ENCODE assay signal across 23 cellular contexts in genomic region chr11:68321293-68322030, GRCh38. TPM values are rescaled to one million over a fixed set of nuclear protein-coding genes. Genes with fewer than 3 reads are reported as not detected.
DNase-seq lines count a peak whose midpoint lies in the region; ATAC-seq, FAIRE-seq and TF ChIP-seq lines count a peak whose summit lies in the region.
"Had no signal": no experiment of that assay in that cellular context is flagged by ENCODE, and none has a peak within 500 bp of the region (broad histone marks: within the 10 kb centered on the region; RNA-seq: fewer than 3 reads in every experiment).

No MANE protein-coding gene starts in this region.

- intact Hi-C loops in HCT116 (cut with micrococcal nuclease): no loop called here
- intact Hi-C loops in GM12878 (cut with micrococcal nuclease; ENCODE audit: unreplicated experiment): no loop called here
- intact Hi-C loops in heart right ventricle (cut with DNase I): no loop called here
- intact Hi-C loops in Calu3 (cut with micrococcal nuclease; ENCODE audit: unreplicated experiment): no loop called here

- H3K9me3 ChIP-seq in HCT116 (ENCODE audit: control insufficient read depth in 1 of 2, insufficient read depth in 1 of 2, low read depth in 1 of 2, low read length in 2 of 2) (no peaks in the 10 kb centered on the region), GM12878 (replicated peaks; ENCODE audit: control insufficient read depth, insufficient read depth, low read length) (no peaks in the 10 kb centered on the region), heart right ventricle (no peaks in the 10 kb centered on the region)

- BruUV-seq in HCT116 (replicated peaks; lab: Mats Ljungman, UMichigan): no TSS peak
- TSS peak; percentile 27 for BruUV-seq in GM12878 (replicated peaks; lab: Mats Ljungman, UMichigan)
- no TSS peak for BruUV-seq in Calu3 (replicated peaks; lab: Mats Ljungman, UMichigan)

- H3K36me3 ChIP-seq in HCT116 (ENCODE audit: control insufficient read depth in 1 of 2, insufficient read depth in 2 of 2, low read length in 2 of 2) (no peaks in the 10 kb centered on the region), GM12878 (ENCODE audit: control insufficient read depth in 2 of 2, insufficient read depth in 2 of 2, low read length in 1 of 2) (no peaks in the 10 kb centered on the region), heart right ventricle (no peaks in the 10 kb centered on the region)
- H3K36me3 ChIP-seq: WERI-Rb-1 had no signal

- no peak overlapping the region for H3K4me3 Mint-ChIP-seq in Calu3 (ENCODE audit: low read depth, unreplicated experiment)
- H3K4me3 Mint-ChIP-seq in T-helper 2 cell treated with Interferon-gamma antibody and Interleukin-4, amounts not matched to agents 5 μg/mL and 100 μg/mL, for 36 hours: no peak overlapping the region
- H3K4me3 Mint-ChIP-seq: activated naive CD4-positive, alpha-beta T cell treated with anti-CD3 and anti-CD28 coated beads for 36 hours; HFFc6; immature natural killer cell; nephron; stimulated activated memory B cell treated with anti-CD40 and anti-IgM and Interleukin-4, amounts not matched to agents 10 μg/mL and 1 μg/mL and 100 μg/mL, for 72 hours had no signal

- no peaks in the 10 kb centered on the region for H4K20me1 ChIP-seq in HCT116 (ENCODE audit: insufficient read depth)
- H4K20me1 ChIP-seq in GM12878 (ENCODE audit: control insufficient read depth, insufficient read depth): no peaks in the 10 kb centered on the region; the same call in 1 of the 2 replicates

- RAD21 ChIA-PET in HCT116 (lab: Charles Lee; ENCODE audit: low non-redundant PET in 1 of 2, low total read pairs in 2 of 2, uncharacterized antibody in 2 of 2, unreplicated experiment in 2 of 2) (no interaction called here), GM12878 (lab: Charles Lee; ENCODE audit: unreplicated experiment) (no interaction called here)

- H3K9me2 ChIP-seq in HCT116 (ENCODE audit: insufficient read depth): no peaks in the 10 kb centered on the region

- H3K27me3 ChIP-seq in HCT116 (ENCODE audit: insufficient read depth, low read length) (no peaks in the 10 kb centered on the region), GM12878 (replicated peaks in 1 of 2; ENCODE audit: control insufficient read depth in 2 of 2, insufficient read depth in 2 of 2, low read length in 1 of 2) (no peaks in the 10 kb centered on the region), heart right ventricle (no peaks in the 10 kb centered on the region)

- no peak overlapping the region for H3K27ac ChIP-seq in HCT116 (ENCODE audit: low read depth, low read length)
- H3K27ac ChIP-seq in GM12878 (ENCODE audit: control insufficient read depth, insufficient read depth): no peak overlapping the region
- H3K27ac ChIP-seq in heart right ventricle: peak overlapping the region in 8 of 10 donors; percentile 22 to 73 (median 44)
- H3K27ac ChIP-seq: WERI-Rb-1 had no signal

- FAIRE-seq in GM12878 (lab: Jason Lieb, UNC): no peak

- H3K4me2 ChIP-seq in HCT116 (ENCODE audit: low read length) (no peak overlapping the region), GM12878 (ENCODE audit: control insufficient read depth, insufficient read depth) (no peak overlapping the region)

- no peak for DNase-seq in HCT116 (ENCODE audit: low read depth, low spot score)
- DNase-seq in GM12878 (ENCODE audit: low read depth, low spot score): no peak
- DNase-seq in heart right ventricle: no peak
- peak; percentile 33 for DNase-seq in renal cortical epithelial cell (ENCODE audit: low read depth)
- DNase-seq in NCI-H526 treated with DMSO at 0.1 percent for 48 hours (lab: John Stamatoyannopoulos, UW): no peak
- no peak for DNase-seq in Calu3
- DNase-seq in central memory CD4-positive, alpha-beta T cell: no peak
- no peak for DNase-seq in T-helper 2 cell treated with Interferon-gamma antibody and Interleukin-4, amounts not matched to agents 5 μg/mL and 100 μg/mL, for 36 hours (ENCODE audit: low spot score)
- DNase-seq: ACHN; activated CD4-positive, alpha-beta T cell treated with anti-CD3 and anti-CD28 coated beads, Interleukin-2, amount 50 U/mL, for 48 hours; activated naive CD4-positive, alpha-beta T cell treated with anti-CD3 and anti-CD28 coated beads for 36 hours; activated T-cell treated with anti-CD3 and anti-CD28 coated beads for 4 hours; cortex of kidney; glutamatergic neuron; HFFc6; immature natural killer cell; MM.1S; NCI-H187; SHP77; trophoblast cell; WERI-Rb-1 had no signal

- SMC1A ChIA-PET in GM12878 (lab: Charles Lee; ENCODE audit: uncharacterized antibody, unreplicated experiment): interaction anchor here (1.0 kb wide), 1 partner anchor 11 kb away, joined by 3 read pairs; no protein-coding TSS in a partner anchor

- peaks cover 29 to 31% of the 10 kb centered on the region in 2 experiments for H3K4me1 ChIP-seq in HCT116 (ENCODE audit: control insufficient read depth in 1 of 2, insufficient read depth in 2 of 2, low read length in 2 of 2)
- H3K4me1 ChIP-seq in GM12878 (ENCODE audit: control insufficient read depth, insufficient read depth, low read length): no peaks in the 10 kb centered on the region
- H3K4me1 ChIP-seq in heart right ventricle: peaks cover 26 to 81% (median 47%) of the 10 kb centered on the region in 9 donors

- H3K9me3 Mint-ChIP-seq in Calu3 (ENCODE audit: low read depth, unreplicated experiment): no peaks in the 10 kb centered on the region
- no peaks in the 10 kb centered on the region for H3K9me3 Mint-ChIP-seq in T-helper 2 cell treated with Interferon-gamma antibody and Interleukin-4, amounts not matched to agents 5 μg/mL and 100 μg/mL, for 36 hours
- H3K9me3 Mint-ChIP-seq: activated naive CD4-positive, alpha-beta T cell treated with anti-CD3 and anti-CD28 coated beads for 36 hours; HFFc6; immature natural killer cell; nephron; stimulated activated memory B cell treated with anti-CD40 and anti-IgM and Interleukin-4, amounts not matched to agents 10 μg/mL and 1 μg/mL and 100 μg/mL, for 72 hours had no signal

- H3K79me2 ChIP-seq in HCT116 (ENCODE audit: insufficient read depth, low read length) (peaks cover 92% of the 10 kb centered on the region), GM12878 (ENCODE audit: control insufficient read depth, insufficient read depth, low read length) (peaks cover 14% of the 10 kb centered on the region)

- CTCF ChIA-PET in HCT116 (lab: Charles Lee): no interaction called here
- CTCF ChIA-PET in GM12878 (lab: Yijun Ruan, JAX): interaction anchor here (0.9 kb wide), 1 partner anchor 69 kb away, joined by 3 read pairs; no protein-coding TSS in a partner anchor
- CTCF ChIA-PET in Calu3 (lab: Charles Lee): no interaction called here

- H3K9ac ChIP-seq in HCT116 (ENCODE audit: low read length): no peak overlapping the region
- no peak overlapping the region for H3K9ac ChIP-seq in GM12878 (ENCODE audit: control insufficient read depth, insufficient read depth, low read length)

- ATAC-seq in HCT116 (no peak), GM12878 (no peak), heart right ventricle (peak in 7 of 8 donors; percentile 16 to 79 (median 65))
- ATAC-seq: stimulated activated memory B cell treated with anti-CD40 and anti-IgM and Interleukin-4, amounts not matched to agents 10 μg/mL and 1 μg/mL and 100 μg/mL, for 72 hours had no signal

- H3K27ac Mint-ChIP-seq in Calu3 (ENCODE audit: unreplicated experiment): no peak overlapping the region
- no peak overlapping the region for H3K27ac Mint-ChIP-seq in T-helper 2 cell treated with Interferon-gamma antibody and Interleukin-4, amounts not matched to agents 5 μg/mL and 100 μg/mL, for 36 hours
- H3K27ac Mint-ChIP-seq: activated naive CD4-positive, alpha-beta T cell treated with anti-CD3 and anti-CD28 coated beads for 36 hours; HFFc6; immature natural killer cell; stimulated activated memory B cell treated with anti-CD40 and anti-IgM and Interleukin-4, amounts not matched to agents 10 μg/mL and 1 μg/mL and 100 μg/mL, for 72 hours had no signal

- TF ChIP-seq POLR2A in HCT116 (IDR thresholded peaks at IDR 0.05; ENCODE audit: borderline replicate concordance, extremely low read depth, insufficient read depth, insufficient read length) (no peak), GM12878 (IDR thresholded peaks at IDR 0.05; ENCODE audit: low read depth, low read length) (no peak)

- TF ChIP-seq EP300 in GM12878 (IDR thresholded peaks at IDR 0.05; ENCODE audit: borderline replicate concordance in 1 of 2, control insufficient read depth in 1 of 2, low read depth in 2 of 2, low read length in 2 of 2): no peak

- POLR2A ChIA-PET in HCT116 (lab: Charles Lee): no interaction called here
- POLR2A ChIA-PET in GM12878 (lab: Charles Lee): interaction anchor here (0.5 kb wide), 1 partner anchor 11 kb away, joined by 4 read pairs; no protein-coding TSS in a partner anchor

- H2AFZ ChIP-seq in HCT116 (ENCODE audit: low read depth, low read length, poor library complexity, severe bottlenecking) (no peak overlapping the region), GM12878 (ENCODE audit: control insufficient read depth, low read depth, low read length) (no peak overlapping the region)

- 48% methylated on average over 16 of the region's 16 CpGs for WGBS in GM12878 (ENCODE audit: insufficient coverage, insufficient replicate concordance, low lambda C conversion rate, missing lambda C conversion rate)
- 66 to 74% methylated on average over 16 of the region's 16 CpGs for WGBS in heart right ventricle, 2 donors

- no peaks in the 10 kb centered on the region for H3K27me3 Mint-ChIP-seq in Calu3 (ENCODE audit: unreplicated experiment)
- H3K27me3 Mint-ChIP-seq in T-helper 2 cell treated with Interferon-gamma antibody and Interleukin-4, amounts not matched to agents 5 μg/mL and 100 μg/mL, for 36 hours (ENCODE audit: low read depth): peaks cover 2% of the 10 kb centered on the region

- H3K4me3 ChIP-seq in HCT116 (replicated peaks in 1 of 2; ENCODE audit: low read depth in 1 of 2, low read length in 2 of 2): no peak overlapping the region
- no peak overlapping the region for H3K4me3 ChIP-seq in GM12878
- no peak overlapping the region for H3K4me3 ChIP-seq in heart right ventricle

- H3K4me1 Mint-ChIP-seq in Calu3 (ENCODE audit: low read depth, unreplicated experiment): peaks cover 31% of the 10 kb centered on the region
- no peaks in the 10 kb centered on the region for H3K4me1 Mint-ChIP-seq in T-helper 2 cell treated with Interferon-gamma antibody and Interleukin-4, amounts not matched to agents 5 μg/mL and 100 μg/mL, for 36 hours (ENCODE audit: low read depth)
- H3K4me1 Mint-ChIP-seq: immature natural killer cell; stimulated activated memory B cell treated with anti-CD40 and anti-IgM and Interleukin-4, amounts not matched to agents 10 μg/mL and 1 μg/mL and 100 μg/mL, for 72 hours had no signal

- TF ChIP-seq CTCF in HCT116 (IDR thresholded peaks at IDR 0.05 in 2 of 3, conservative IDR thresholded peaks at IDR 0.05 in 1 of 3; ENCODE audit: borderline replicate concordance in 1 of 3, insufficient read depth in 1 of 3, low read depth in 2 of 3, low read length in 2 of 3): no peak
- no peak for TF ChIP-seq CTCF in GM12878 (IDR thresholded peaks at IDR 0.05 in 2 of 3, conservative IDR thresholded peaks at IDR 0.05 in 1 of 3; ENCODE audit: control insufficient read depth in 2 of 3, extremely low read depth in 1 of 3, insufficient read depth in 1 of 3, low read depth in 3 of 3, low read length in 3 of 3)
- no peak for TF ChIP-seq CTCF in heart right ventricle (IDR thresholded peaks at IDR 0.05)
- TF ChIP-seq CTCF in Calu3 (IDR thresholded peaks at IDR 0.05; ENCODE audit: unreplicated experiment): no peak

- TF ChIP-seq RAD21 in HCT116 (IDR thresholded peaks at IDR 0.05; ENCODE audit: low read depth) (no peak), GM12878 (IDR thresholded peaks at IDR 0.05; ENCODE audit: insufficient read depth, low read depth, low read length) (no peak)

- in situ Hi-C loops in GM12878 (cut with MboI): no loop called here

- H3K36me3 Mint-ChIP-seq in Calu3 (ENCODE audit: insufficient read depth, unreplicated experiment): peaks cover 8% of the 10 kb centered on the region
- H3K36me3 Mint-ChIP-seq in T-helper 2 cell treated with Interferon-gamma antibody and Interleukin-4, amounts not matched to agents 5 μg/mL and 100 μg/mL, for 36 hours (ENCODE audit: low read depth): no peaks in the 10 kb centered on the region
- H3K36me3 Mint-ChIP-seq: immature natural killer cell; stimulated activated memory B cell treated with anti-CD40 and anti-IgM and Interleukin-4, amounts not matched to agents 10 μg/mL and 1 μg/mL and 100 μg/mL, for 72 hours had no signal

RNA-seq across cellular contexts. Expression of gene LRP5, which starts 9.1 kb away (rescaled TPM):
- 55.2 TPM for total RNA-seq in HCT116 (2021; ENCODE audit: unreplicated experiment)
- polyA plus RNA-seq in HCT116 (2012): 58.9 and 66.2 TPM in 2 replicates
- total RNA-seq in GM12878 (2013; cell fraction: nucleolus; rRNA removed): 56.4 and 81.7 TPM in 2 replicates
- total RNA-seq in GM12878 (2014; rRNA removed): 13.1 and 15.7 TPM in 2 replicates
- 6.4 and 7.9 TPM in 2 replicates for total RNA-seq in GM12878 (2014; rRNA removed; fragmentation: Illumina TruSeq; extraction: Trizol)
- 31.9 and 34.0 TPM in 2 replicates for total RNA-seq in GM12878 (2021)
- 1.8 TPM for polyA plus RNA-seq in GM12878 (2011; ENCODE audit: low read depth)
- 1.4 and 4.7 TPM in 2 replicates for polyA plus RNA-seq in GM12878 (2011; rRNA removed)
- polyA plus RNA-seq in GM12878 (2011; cell fraction: cytosol; rRNA removed): 7.2 and 8.4 TPM in 2 replicates
- polyA plus RNA-seq in GM12878 (2011; cell fraction: nucleus; rRNA removed): 15.6 and 23.2 TPM in 2 replicates
- 7.5 and 10.0 TPM in 2 replicates for polyA plus RNA-seq in GM12878 (2012)
- polyA plus RNA-seq in GM12878 (2014; fragmentation: Illumina TruSeq; extraction: Trizol): 0.70 and 4.8 TPM in 2 replicates
- polyA plus RNA-seq in GM12878 (2014; fragmentation: Nextera tagmentation; extraction: Ambion mirVana): under 1 TPM; 0.37 to 0.97 TPM
- 12.2 and 13.2 TPM in 2 replicates for polyA plus RNA-seq in GM12878 (2014; rRNA removed)
- polyA plus RNA-seq in GM12878 (2016; fragmentation: Nextera tagmentation; extraction: Ambion mirVana): 10 to 100 TPM in 1 of 2 experiments, 1 to 10 TPM in 1; 5.3 to 11.5 TPM
- polyA minus RNA-seq in GM12878 (2011; rRNA and poly(A)+ RNA removed): 12.6 and 23.1 TPM in 2 replicates
- polyA minus RNA-seq in GM12878 (2011; cell fraction: cytosol; rRNA and poly(A)+ RNA removed): 8.2 and 13.0 TPM in 2 replicates
- polyA minus RNA-seq in GM12878 (2011; cell fraction: nucleus; rRNA and poly(A)+ RNA removed): 12.1 and 20.7 TPM in 2 replicates
- 10 to 100 TPM; 33.9 to 73.3 (median 46.3) TPM for total RNA-seq in heart right ventricle
- 10 to 100 TPM; 23.2 to 71.6 TPM for polyA plus RNA-seq in heart right ventricle
- 16.8 and 58.6 TPM in 2 replicates for total RNA-seq in renal cortical epithelial cell
- 64.8 and 82.0 TPM in 2 replicates for total RNA-seq in Calu3 (2022)

RNA-seq across cellular contexts. Expression of gene C11orf24, which starts 49.7 kb away (rescaled TPM):
- total RNA-seq in HCT116 (2021; ENCODE audit: unreplicated experiment): 37.8 TPM
- 38.9 and 39.9 TPM in 2 replicates for polyA plus RNA-seq in HCT116 (2012)
- 42.2 and 52.0 TPM in 2 replicates for total RNA-seq in GM12878 (2013; cell fraction: nucleolus; rRNA removed)
- 43.3 and 43.7 TPM in 2 replicates for total RNA-seq in GM12878 (2014; rRNA removed)
- total RNA-seq in GM12878 (2014; rRNA removed; fragmentation: Illumina TruSeq; extraction: Trizol): 29.4 and 33.1 TPM in 2 replicates
- 61.7 and 74.6 TPM in 2 replicates for total RNA-seq in GM12878 (2021)
- polyA plus RNA-seq in GM12878 (2011; ENCODE audit: low read depth): 20.8 TPM
- polyA plus RNA-seq in GM12878 (2011; rRNA removed): 14.5 and 25.9 TPM in 2 replicates
- polyA plus RNA-seq in GM12878 (2011; cell fraction: cytosol; rRNA removed): 44.8 and 58.3 TPM in 2 replicates
- polyA plus RNA-seq in GM12878 (2011; cell fraction: nucleus; rRNA removed): 36.4 and 41.9 TPM in 2 replicates
- 37.6 and 40.4 TPM in 2 replicates for polyA plus RNA-seq in GM12878 (2012)
- polyA plus RNA-seq in GM12878 (2014; fragmentation: Illumina TruSeq; extraction: Trizol): 18.5 and 39.0 TPM in 2 replicates
- 1 to 10 TPM; 4.3 to 9.9 TPM for polyA plus RNA-seq in GM12878 (2014; fragmentation: Nextera tagmentation; extraction: Ambion mirVana)
- 63.4 and 70.3 TPM in 2 replicates for polyA plus RNA-seq in GM12878 (2014; rRNA removed)
- 100 to 1,000 TPM in 1 of 2 experiments, 10 to 100 TPM in 1; 93.4 to 104 TPM for polyA plus RNA-seq in GM12878 (2016; fragmentation: Nextera tagmentation; extraction: Ambion mirVana)
- 17.3 and 26.1 TPM in 2 replicates for polyA minus RNA-seq in GM12878 (2011; rRNA and poly(A)+ RNA removed)
- 17.6 and 19.2 TPM in 2 replicates for polyA minus RNA-seq in GM12878 (2011; cell fraction: cytosol; rRNA and poly(A)+ RNA removed)
- polyA minus RNA-seq in GM12878 (2011; cell fraction: nucleus; rRNA and poly(A)+ RNA removed): 13.5 and 23.2 TPM in 2 replicates
- total RNA-seq in heart right ventricle: 10 to 100 TPM; 14.9 to 45.6 (median 28.1) TPM
- polyA plus RNA-seq in heart right ventricle: 10 to 100 TPM; 54.2 to 62.2 TPM
- total RNA-seq in renal cortical epithelial cell: 13.5 and 20.8 TPM in 2 replicates
- total RNA-seq in Calu3 (2022): 46.3 and 52.3 TPM in 2 replicates

Comparison
In these comparisons a context has a peak if more than half of its experiments do, and no peak if none do; other contexts are left out.
1. ATAC-seq: peak in heart right ventricle (7 of 8); none in HCT116 (single experiment) and GM12878 (single experiment).
2. H3K27ac ChIP-seq: peak in heart right ventricle (8 of 10); none in HCT116 (single experiment) and GM12878 (single experiment).